In the genomic region with DNA sequence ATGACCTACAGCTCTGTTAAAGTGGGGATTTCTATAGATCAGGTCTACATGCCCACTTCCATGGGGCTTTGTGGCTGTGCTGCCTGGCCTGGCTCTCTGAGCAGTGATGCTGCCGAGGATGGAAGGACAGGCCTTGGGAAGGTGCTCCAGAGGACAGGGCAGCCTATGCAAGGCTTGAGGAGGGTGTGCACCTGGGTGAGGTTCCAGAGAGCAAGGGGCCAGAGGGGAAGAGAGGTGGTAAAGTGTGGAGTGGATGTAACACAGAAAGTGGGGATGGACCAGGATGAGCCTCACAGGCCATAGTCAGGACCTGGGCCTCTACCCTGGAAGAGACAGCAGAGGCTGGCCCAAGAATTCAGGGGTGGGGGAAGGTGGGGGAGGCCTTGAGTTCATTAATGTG, we compare ENCODE assay signal across 20 cellular contexts.
"Had no signal": no experiment of that assay in that cellular context is flagged by ENCODE, and none has a peak within 500 bp of the region (broad histone marks: within the 10 kb centered on the region; RNA-seq: fewer than 3 reads in every experiment).

No MANE protein-coding gene starts in this region.

- H3K27me3 Mint-ChIP-seq: memory B cell had no signal

- H3K27ac Mint-ChIP-seq: memory B cell had no signal

- H3K4me3 ChIP-seq: coronary artery, dorsolateral prefrontal cortex, esophagus squamous epithelium, gastrocnemius medialis, heart right ventricle, left lung, lower lobe of right lung had no signal

- H3K27ac ChIP-seq: coronary artery, dorsolateral prefrontal cortex, esophagus squamous epithelium, gastrocnemius medialis, heart right ventricle, left lung, lower lobe of right lung had no signal

- ATAC-seq: gastrocnemius medialis, heart right ventricle, left cardiac atrium, left lung, left ventricle myocardium superior, lower lobe of right lung had no signal

- H3K9me3 ChIP-seq: gastrocnemius medialis, heart right ventricle, left lung, lower lobe of right lung had no signal

- H3K36me3 Mint-ChIP-seq: memory B cell had no signal

- H3K4me1 ChIP-seq: esophagus squamous epithelium, gastrocnemius medialis, heart right ventricle, left lung, lower lobe of right lung had no signal

- H3K4me3 Mint-ChIP-seq: memory B cell had no signal

- H3K4me1 Mint-ChIP-seq: memory B cell had no signal

- DNase-seq: dermis blood vessel endothelial cell; dorsolateral prefrontal cortex; effector CD4-positive, alpha-beta T cell; effector memory CD4-positive, alpha-beta T cell; esophagus squamous epithelium; foreskin fibroblast; foreskin melanocyte; gastrocnemius medialis; glutamatergic neuron; head of caudate nucleus; heart right ventricle; hippocampal formation; left cardiac atrium; left lung; left ventricle myocardium superior; lower lobe of right lung; mesendoderm; midbrain had no signal

- H3K36me3 ChIP-seq: esophagus squamous epithelium, gastrocnemius medialis, heart right ventricle, left lung, lower lobe of right lung had no signal

- H3K27me3 ChIP-seq: esophagus squamous epithelium, gastrocnemius medialis, heart right ventricle, left lung had no signal
